ENCODE assay signal across 24 cellular contexts in genomic region chr3:194285859-194286197, GRCh38.
DNase-seq lines count a peak whose midpoint lies in the region; ATAC-seq and TF ChIP-seq lines count a peak whose summit lies in the region.
"Had no signal": no experiment of that assay in that cellular context is flagged by ENCODE, and none has a peak within 500 bp of the region (broad histone marks: within the 10 kb centered on the region; RNA-seq: fewer than 3 reads in every experiment).

No MANE protein-coding gene starts in this region.

- in situ Hi-C loops in HAP-1 (cut with MboI; ENCODE audit: low sequenced_read_pairs), result no loop called here

- no peak overlapping the region for H3K27ac ChIP-seq in coronary artery
- H3K27ac ChIP-seq in iPS-20b (ENCODE audit: low read length), result no peak overlapping the region
- H3K27ac ChIP-seq in CD4-positive, alpha-beta T cell (ENCODE audit: low read depth, low read length), result no peak overlapping the region
- H3K27ac ChIP-seq: KMS-11, PC-9, sigmoid colon, SJSA1 had no signal

- H3K27me3 ChIP-seq in iPS-20b (ENCODE audit: insufficient read depth, low read length) (peaks cover 19% of the 10 kb centered on the region; the same call in 1 of the 2 replicates), HAP-1 (ENCODE audit: low read depth) (no peaks in the 10 kb centered on the region)
- H3K27me3 ChIP-seq in CD4-positive, alpha-beta T cell (ENCODE audit: control insufficient read depth, insufficient read depth, low read length), result no peaks in the 10 kb centered on the region
- H3K27me3 ChIP-seq: sigmoid colon, SJSA1 had no signal

- H3K4me1 ChIP-seq in iPS-20b (ENCODE audit: insufficient read depth, low read length) (peaks cover 22% of the 10 kb centered on the region), HAP-1 (peaks cover 19% of the 10 kb centered on the region)

- no peak for DNase-seq in Right ventricle myocardium superior
- DNase-seq in cardiac septum (ENCODE audit: low spot score), result no peak
- peak; percentile 14 for DNase-seq in coronary artery (ENCODE audit: low spot score)
- no peak for DNase-seq in activated CD4-positive, alpha-beta T cell treated with anti-CD3 and anti-CD28 coated beads for 36 hours
- DNase-seq in effector CD8-positive, alpha-beta T cell (lab: John Stamatoyannopoulos, UW), result no peak
- DNase-seq in CD4-positive, alpha-beta T cell, result no peak
- DNase-seq in HAP-1 (ENCODE audit: low spot score in 2 of 2), result no peak
- DNase-seq: activated CD4-positive, alpha-beta T cell treated with anti-CD3 and anti-CD28 coated beads for 48 hours; activated naive CD4-positive, alpha-beta T cell treated with anti-CD3 and anti-CD28 coated beads, Interleukin-2, amount 10 ng/mL, durations not matched to agents 7 days and 5 days; anterior cingulate cortex; DMS153; kidney; mucosa of descending colon; NCI-H1436 treated with DMSO at 0.1 percent for 48 hours; NCI-H446 treated with DMSO at 0.1 percent for 48 hours; nephron progenitor cell; PC-9; stimulated activated CD8-positive, alpha-beta memory T cell treated with anti-CD3 and anti-CD28 coated beads, Interleukin-4, amount 100 ng/mL, for 48 hours had no signal

- H3K9me3 Mint-ChIP-seq in activated CD4-positive, alpha-beta T cell treated with anti-CD3 and anti-CD28 coated beads for 36 hours (ENCODE audit: low read depth), result peaks cover 2% of the 10 kb centered on the region
- H3K9me3 Mint-ChIP-seq in CD4-positive, alpha-beta T cell, result no peaks in the 10 kb centered on the region

- H3K36me3 ChIP-seq in iPS-20b (ENCODE audit: insufficient read depth, low read depth, low read length), result no peaks in the 10 kb centered on the region
- no peaks in the 10 kb centered on the region for H3K36me3 ChIP-seq in HAP-1 (replicated peaks)
- H3K36me3 ChIP-seq: sigmoid colon, SJSA1 had no signal

- H3K9ac ChIP-seq in iPS-20b (ENCODE audit: low read depth, low read length), result peak overlapping the region; percentile 62; the same call in 1 of the 2 replicates
- H3K9ac ChIP-seq: KMS-11 had no signal

- ATAC-seq in Right ventricle myocardium superior (ENCODE audit: poor library complexity), result peak; percentile 32
- ATAC-seq in activated CD4-positive, alpha-beta T cell treated with anti-CD3 and anti-CD28 coated beads for 36 hours, result no peak
- no peak for ATAC-seq in CD4-positive, alpha-beta T cell (ENCODE audit: poor library complexity)
- ATAC-seq: mucosa of descending colon had no signal

- peaks cover 5% of the 10 kb centered on the region for H3K27me3 Mint-ChIP-seq in activated CD4-positive, alpha-beta T cell treated with anti-CD3 and anti-CD28 coated beads for 36 hours
- peaks cover 5% of the 10 kb centered on the region for H3K27me3 Mint-ChIP-seq in CD4-positive, alpha-beta T cell

- intact Hi-C loops in Right ventricle myocardium superior (cut with DNase I) (no loop called here), cardiac septum (cut with DNase I) (no loop called here)
- intact Hi-C loops in activated CD4-positive, alpha-beta T cell treated with anti-CD3 and anti-CD28 coated beads for 36 hours (cut with DNase I, micrococcal nuclease), result no loop called here
- intact Hi-C loops in CD4-positive, alpha-beta T cell (cut with DNase I, micrococcal nuclease), result no loop called here

- no peaks in the 10 kb centered on the region for H3K9me3 ChIP-seq in iPS-20b (ENCODE audit: insufficient read depth, low read depth, low read length)
- H3K9me3 ChIP-seq in CD4-positive, alpha-beta T cell (ENCODE audit: control insufficient read depth, low read length), result no peaks in the 10 kb centered on the region
- H3K9me3 ChIP-seq in HAP-1, result no peaks in the 10 kb centered on the region
- H3K9me3 ChIP-seq: mucosa of descending colon, sigmoid colon, SJSA1 had no signal

- CTCF ChIA-PET in activated CD4-positive, alpha-beta T cell treated with anti-CD3 and anti-CD28 coated beads for 36 hours (lab: Charles Lee), result no interaction called here
- CTCF ChIA-PET in CD4-positive, alpha-beta T cell (lab: Charles Lee), result interaction anchor here (0.7 kb wide), 1 partner anchor 699 kb away, joined by 4 read pairs; no protein-coding TSS in a partner anchor

- no peaks in the 10 kb centered on the region for H3K36me3 Mint-ChIP-seq in activated CD4-positive, alpha-beta T cell treated with anti-CD3 and anti-CD28 coated beads for 36 hours (ENCODE audit: low read depth)
- no peaks in the 10 kb centered on the region for H3K36me3 Mint-ChIP-seq in CD4-positive, alpha-beta T cell (ENCODE audit: low read depth)

- H3K4me3 ChIP-seq in coronary artery (no peak overlapping the region), iPS-20b (ENCODE audit: low read length) (peak overlapping the region; percentile 48; the same call in 1 of the 2 replicates), HAP-1 (no peak overlapping the region)
- H3K4me3 ChIP-seq: mucosa of descending colon, PC-9, sigmoid colon, SJSA1 had no signal

- POLR2A ChIA-PET in activated CD4-positive, alpha-beta T cell treated with anti-CD3 and anti-CD28 coated beads for 36 hours (lab: Charles Lee), result no interaction called here
- POLR2A ChIA-PET in CD4-positive, alpha-beta T cell (lab: Charles Lee), result no interaction called here

- TF ChIP-seq CTCF in coronary artery (IDR thresholded peaks at IDR 0.05), result no peak
- no peak for TF ChIP-seq CTCF in CD4-positive, alpha-beta T cell (IDR thresholded peaks at IDR 0.05)

- H3K4me3 Mint-ChIP-seq in activated CD4-positive, alpha-beta T cell treated with anti-CD3 and anti-CD28 coated beads for 36 hours, result no peak overlapping the region
- H3K4me3 Mint-ChIP-seq in CD4-positive, alpha-beta T cell, result no peak overlapping the region
- H3K4me3 Mint-ChIP-seq: activated naive CD4-positive, alpha-beta T cell treated with anti-CD3 and anti-CD28 coated beads, Interleukin-2, amount 10 ng/mL, durations not matched to agents 7 days and 5 days; nephron progenitor cell; T-helper 1 cell treated with Interleukin-12 subunit alpha and Interleukin-12 subunit beta and Interleukin-4 antibody, amounts not matched to agents 30 μg/mL and 1 μg/mL, for 36 hours had no signal

- H3K4me1 Mint-ChIP-seq in activated CD4-positive, alpha-beta T cell treated with anti-CD3 and anti-CD28 coated beads for 36 hours, result no peaks in the 10 kb centered on the region
- H3K4me1 Mint-ChIP-seq in CD4-positive, alpha-beta T cell (ENCODE audit: low read depth), result no peaks in the 10 kb centered on the region
- H3K4me1 Mint-ChIP-seq: activated naive CD4-positive, alpha-beta T cell treated with anti-CD3 and anti-CD28 coated beads, Interleukin-2, amount 10 ng/mL, durations not matched to agents 7 days and 5 days had no signal

- H3K27ac Mint-ChIP-seq in activated CD4-positive, alpha-beta T cell treated with anti-CD3 and anti-CD28 coated beads for 36 hours, result no peak overlapping the region
- no peak overlapping the region for H3K27ac Mint-ChIP-seq in CD4-positive, alpha-beta T cell
- H3K27ac Mint-ChIP-seq: activated naive CD4-positive, alpha-beta T cell treated with anti-CD3 and anti-CD28 coated beads, Interleukin-2, amount 10 ng/mL, durations not matched to agents 7 days and 5 days; nephron progenitor cell; progenitor cell of endocrine pancreas; T-helper 1 cell treated with Interleukin-12 subunit alpha and Interleukin-12 subunit beta and Interleukin-4 antibody, amounts not matched to agents 30 μg/mL and 1 μg/mL, for 36 hours had no signal
